Comparison of ENCODE assay signal across 1 cellular context in genomic region chr11:65083134-65083833, GRCh38.
TF ChIP-seq lines count a peak whose summit lies in the region.

No MANE protein-coding gene starts in this region.

TF ChIP-seq in HCT116, 20 proteins besides CTCF, POLR2A, EP300 and RAD21 (continued from another document):
- TF ChIP-seq, protein P1, sequence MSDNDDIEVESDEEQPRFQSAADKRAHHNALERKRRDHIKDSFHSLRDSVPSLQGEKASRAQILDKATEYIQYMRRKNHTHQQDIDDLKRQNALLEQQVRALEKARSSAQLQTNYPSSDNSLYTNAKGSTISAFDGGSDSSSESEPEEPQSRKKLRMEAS (IDR thresholded peaks at IDR 0.05): no peak
- no peak for TF ChIP-seq ZBTB33 (IDR thresholded peaks at IDR 0.05; ENCODE audit: extremely low read depth, insufficient replicate concordance, low read length)
- no peak for TF ChIP-seq FOSL1 (IDR thresholded peaks at IDR 0.05; ENCODE audit: low read depth)
- no peak for TF ChIP-seq EZH2 (IDR thresholded peaks at IDR 0.05)
- TF ChIP-seq POLR2AphosphoS5 (IDR thresholded peaks at IDR 0.05; ENCODE audit: low read depth, low read length): no peak
- TF ChIP-seq, protein P2, sequence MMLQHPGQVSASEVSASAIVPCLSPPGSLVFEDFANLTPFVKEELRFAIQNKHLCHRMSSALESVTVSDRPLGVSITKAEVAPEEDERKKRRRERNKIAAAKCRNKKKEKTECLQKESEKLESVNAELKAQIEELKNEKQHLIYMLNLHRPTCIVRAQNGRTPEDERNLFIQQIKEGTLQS (IDR thresholded peaks at IDR 0.05): no peak
- no peak for TF ChIP-seq ELF1 (IDR thresholded peaks at IDR 0.05; ENCODE audit: borderline replicate concordance, low read depth)
- TF ChIP-seq TCF7L2 (IDR thresholded peaks at IDR 0.05; ENCODE audit: borderline replicate concordance, extremely low read depth, insufficient read depth, insufficient read length): no peak
- TF ChIP-seq ZNF274 (IDR thresholded peaks at IDR 0.05; ENCODE audit: low read depth, low read length): no peak
- TF ChIP-seq EZH2phosphoT487 (IDR thresholded peaks at IDR 0.05; ENCODE audit: borderline replicate concordance): no peak
- no peak for TF ChIP-seq SP1 (IDR thresholded peaks at IDR 0.05; ENCODE audit: low read depth)
- no peak for TF ChIP-seq SIN3A (IDR thresholded peaks at IDR 0.05; ENCODE audit: low read depth)
- no peak for TF ChIP-seq CBX3 (IDR thresholded peaks at IDR 0.05; ENCODE audit: low read depth)
